22 cellular contexts compared by ENCODE assay signal in the genomic region with DNA sequence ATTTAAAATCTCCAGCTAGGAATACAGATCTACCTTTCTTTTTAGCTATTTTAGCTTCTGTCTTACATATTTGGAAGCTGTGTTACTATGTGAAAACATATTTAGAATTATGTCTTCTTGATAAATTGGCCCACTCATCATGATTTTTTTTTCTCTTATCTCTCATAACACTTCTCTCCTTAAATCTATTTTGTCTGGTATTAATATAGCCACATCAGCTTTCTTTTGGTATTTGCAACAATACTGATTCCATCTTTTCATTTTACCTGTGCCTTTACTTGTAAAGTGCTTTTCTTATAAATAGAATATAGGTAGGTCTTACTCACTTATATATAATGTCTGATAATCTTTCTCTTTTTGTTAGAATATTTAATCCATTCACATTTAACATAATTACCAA.
"Had no signal": no experiment of that assay in that cellular context is flagged by ENCODE, and none has a peak within 500 bp of the region (broad histone marks: within the 10 kb centered on the region; RNA-seq: fewer than 3 reads in every experiment).

No MANE protein-coding gene starts in this region.

- H3K27ac ChIP-seq: hepatocyte, left ventricle myocardium inferior, ovary, right atrium auricular region, right lobe of liver, stomach, suprapubic skin, thoracic aorta, tibial artery, upper lobe of right lung had no signal

- H3K27me3 ChIP-seq: hepatocyte, ovary, right atrium auricular region, right lobe of liver, stomach, suprapubic skin, tibial artery, upper lobe of right lung had no signal

- H3K36me3 ChIP-seq: left ventricle myocardium inferior, ovary, right atrium auricular region, right lobe of liver, stomach, suprapubic skin, thoracic aorta, tibial artery, upper lobe of right lung had no signal

- ATAC-seq: naive thymus-derived CD8-positive, alpha-beta T cell; right lobe of liver; stimulated activated naive B cell treated with anti-CD40 and anti-IgM and Interleukin-4, amounts not matched to agents 10 μg/mL and 1 μg/mL and 100 μg/mL, for 72 hours; stimulated activated naive CD8-positive, alpha-beta T cell treated with anti-CD3 and anti-CD28 coated beads, Interleukin-15, Interleukin-2, amounts not matched to agents 100 U/mL and 50 U/mL, for 24 hours; upper lobe of right lung had no signal

- H3K27me3 Mint-ChIP-seq: naive thymus-derived CD8-positive, alpha-beta T cell; progenitor cell of endocrine pancreas; stimulated activated naive B cell treated with anti-CD40 and anti-IgM and Interleukin-4, amounts not matched to agents 10 μg/mL and 1 μg/mL and 100 μg/mL, for 72 hours had no signal

- H3K9me3 ChIP-seq: left ventricle myocardium inferior, ovary, right atrium auricular region, right lobe of liver, stomach, suprapubic skin, thoracic aorta, tibial artery, upper lobe of right lung had no signal

- DNase-seq: islet precursor cell; left ventricle myocardium inferior; mesenchymal stem cell; naive thymus-derived CD8-positive, alpha-beta T cell; ovary; right lobe of liver; stimulated activated CD4-positive, alpha-beta T cell treated with anti-CD3 and anti-CD28 coated beads, Interleukin-12 subunit alpha, Interleukin-12 subunit beta, amount 100 ng/mL, for 4 hours; stimulated activated CD4-positive, alpha-beta T cell treated with anti-CD3 and anti-CD28 coated beads, Interleukin-15, amount 100 ng/mL, for 24 hours; stimulated activated CD4-positive, alpha-beta T cell treated with anti-CD3 and anti-CD28 coated beads, Interleukin-2, amount 100 ng/mL, for 24 hours; stimulated activated CD4-positive, alpha-beta T cell treated with anti-CD3 and anti-CD28 coated beads, Interleukin-4, amount 100 ng/mL, for 1 hour; stimulated activated naive B cell treated with anti-CD40 and anti-IgM and Interleukin-4, amounts not matched to agents 10 μg/mL and 1 μg/mL and 100 μg/mL, for 72 hours; stimulated activated naive CD8-positive, alpha-beta T cell treated with anti-CD3 and anti-CD28 coated beads, Interleukin-15, Interleukin-2, amounts not matched to agents 100 U/mL and 50 U/mL, for 24 hours; stomach; tibial artery; trophoblast cell; upper lobe of right lung had no signal

- H3K4me3 ChIP-seq: hepatocyte, left ventricle myocardium inferior, lung, ovary, right atrium auricular region, right lobe of liver, stomach, suprapubic skin, thoracic aorta, tibial artery, upper lobe of right lung had no signal

- H3K4me2 ChIP-seq: hepatocyte had no signal

- H3K27ac Mint-ChIP-seq: progenitor cell of endocrine pancreas had no signal

- H2AFZ ChIP-seq: hepatocyte had no signal

- H3K4me3 Mint-ChIP-seq: stimulated activated naive B cell treated with anti-CD40 and anti-IgM and Interleukin-4, amounts not matched to agents 10 μg/mL and 1 μg/mL and 100 μg/mL, for 72 hours had no signal
